In the genomic region with DNA sequence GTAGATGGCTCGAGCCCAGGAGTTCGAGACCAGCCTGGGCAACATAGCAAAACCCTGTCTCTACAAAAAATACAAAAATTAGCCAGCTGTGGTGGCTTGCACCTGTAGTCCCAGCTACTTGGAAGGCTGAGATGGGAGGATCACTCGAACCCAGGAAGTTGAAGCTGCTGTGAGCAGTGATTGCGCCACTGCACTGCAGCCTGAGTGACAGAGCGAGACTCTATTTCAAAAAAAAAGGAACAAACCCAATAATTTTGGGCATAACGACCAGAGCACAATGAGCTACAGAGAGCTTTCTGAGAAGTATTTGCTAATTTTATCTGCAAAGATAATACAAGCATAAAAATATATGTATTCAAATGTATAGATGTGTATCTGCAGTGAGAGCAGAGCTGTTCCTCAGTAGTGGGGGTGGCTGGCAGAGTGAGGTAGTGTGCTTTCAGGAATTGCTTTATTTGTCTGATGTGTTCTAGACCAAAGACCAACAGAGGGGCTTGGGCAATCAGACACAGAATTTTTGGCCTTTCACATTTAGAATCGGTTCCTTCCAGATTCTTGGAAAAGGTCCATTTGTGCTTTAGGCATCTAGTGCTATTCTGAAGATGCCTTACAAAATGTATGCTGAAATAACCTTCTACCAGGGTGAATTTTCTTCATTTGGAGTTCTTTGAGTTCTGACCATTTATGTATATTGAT, we compare ENCODE assay signal across 1 cellular context.
TF ChIP-seq lines count a peak whose summit lies in the region.

No MANE protein-coding gene starts in this region.

TF ChIP-seq in HepG2, 621 proteins besides CTCF, POLR2A, EP300 and RAD21:
- TF ChIP-seq SIN3A (IDR thresholded peaks at IDR 0.05; ENCODE audit: borderline replicate concordance, low read depth, low read length) (no peak), SKI (IDR thresholded peaks at IDR 0.05; ENCODE audit: partially characterized antibody) (no peak), ZNF558 (CRISPR knock-in tag; IDR thresholded peaks at IDR 0.05; ENCODE audit: borderline replicate concordance) (no peak), ZNF335 (CRISPR knock-in tag; IDR thresholded peaks at IDR 0.05) (no peak)
- TF ChIP-seq, protein P1, sequence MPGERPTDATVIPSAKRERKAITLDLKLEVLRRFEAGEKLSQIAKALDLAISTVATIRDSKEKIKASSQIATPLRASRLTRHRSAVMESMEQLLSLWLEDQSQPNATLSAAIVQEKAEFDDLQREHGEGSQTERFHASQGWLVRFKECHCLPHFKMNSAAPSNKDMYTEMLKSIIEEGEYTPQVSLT (CRISPR knock-in tag; IDR thresholded peaks at IDR 0.05; ENCODE audit: borderline replicate concordance, low read depth) = no peak
